24 cellular contexts compared by ENCODE assay signal in the genomic region with DNA sequence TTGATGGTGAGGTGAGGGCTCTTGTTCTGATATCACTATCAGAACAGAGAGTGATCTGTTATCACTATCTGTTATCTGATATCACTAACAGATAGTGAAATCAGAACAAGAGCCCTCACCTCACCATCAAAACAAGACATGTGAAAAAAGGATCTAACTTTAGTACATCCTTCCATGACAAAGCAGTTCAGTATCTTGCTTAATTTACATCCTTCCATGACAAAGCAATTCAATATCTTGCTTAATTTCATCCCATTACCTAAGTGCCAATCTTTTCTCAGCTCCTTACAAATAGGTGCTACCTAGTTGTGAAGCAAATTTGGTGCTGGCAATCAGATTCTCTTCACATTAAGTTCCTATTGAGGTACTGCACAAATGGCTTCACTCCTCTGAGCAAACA.
DNase-seq lines count a peak whose midpoint lies in the region; ATAC-seq and TF ChIP-seq lines count a peak whose summit lies in the region.
"Had no signal": no experiment of that assay in that cellular context is flagged by ENCODE, and none has a peak within 500 bp of the region (broad histone marks: within the 10 kb centered on the region; RNA-seq: fewer than 3 reads in every experiment).

No MANE protein-coding gene starts in this region.

- no peak overlapping the region for H3K9ac ChIP-seq in endodermal cell (ENCODE audit: extremely low read depth, low read length, poor library complexity, severe bottlenecking)
- H3K9ac ChIP-seq: SK-N-SH had no signal

- H3K27ac ChIP-seq in endodermal cell (ENCODE audit: low read depth, low read length): no peak overlapping the region
- H3K27ac ChIP-seq in testis: no peak overlapping the region
- H3K27ac ChIP-seq: A549 had no signal

- no peak overlapping the region for H3K4me3 Mint-ChIP-seq in endodermal cell
- H3K4me3 Mint-ChIP-seq: CD4-positive, CD25-positive, alpha-beta regulatory T cell had no signal

- H3K36me3 ChIP-seq in endodermal cell (ENCODE audit: control insufficient read depth, insufficient read depth, low read length) (no peaks in the 10 kb centered on the region), testis (ENCODE audit: low read depth, missing control alignments) (no peaks in the 10 kb centered on the region)
- H3K36me3 ChIP-seq: BE2C had no signal

- no peak for TF ChIP-seq CTCF in endodermal cell (conservative IDR thresholded peaks at IDR 0.05)
- no peak for TF ChIP-seq CTCF in foreskin fibroblast (IDR thresholded peaks at IDR 0.05; ENCODE audit: low read depth, low read length)
- TF ChIP-seq CTCF in testis (IDR thresholded peaks at IDR 0.05): no peak

- no peaks in the 10 kb centered on the region for H3K27me3 Mint-ChIP-seq in endodermal cell (ENCODE audit: insufficient read depth)
- H3K27me3 Mint-ChIP-seq: CD4-positive, CD25-positive, alpha-beta regulatory T cell had no signal

- H3K4me1 ChIP-seq in endodermal cell (ENCODE audit: control insufficient read depth, insufficient read depth, low read length) (peaks cover 4% of the 10 kb centered on the region), testis (no peaks in the 10 kb centered on the region)
- H3K4me1 ChIP-seq: A549, BE2C had no signal

- H3K36me3 Mint-ChIP-seq in endodermal cell (ENCODE audit: low read depth): no peaks in the 10 kb centered on the region
- H3K36me3 Mint-ChIP-seq: CD4-positive, CD25-positive, alpha-beta regulatory T cell had no signal

- H3K9me3 ChIP-seq in endodermal cell (ENCODE audit: control insufficient read depth, low read length) (peaks cover 5% of the 10 kb centered on the region), testis (no peaks in the 10 kb centered on the region)
- H3K9me3 ChIP-seq: A549, BE2C, SK-N-SH had no signal

- peak overlapping the region; percentile 36 for H3K27ac Mint-ChIP-seq in endodermal cell
- H3K27ac Mint-ChIP-seq: CD4-positive, CD25-positive, alpha-beta regulatory T cell had no signal

- no peaks in the 10 kb centered on the region for H3K27me3 ChIP-seq in endodermal cell (ENCODE audit: control insufficient read depth, insufficient read depth, low read length, poor library complexity, severe bottlenecking)
- H3K27me3 ChIP-seq in testis: no peaks in the 10 kb centered on the region
- H3K27me3 ChIP-seq: BE2C had no signal

- peaks cover 14% of the 10 kb centered on the region for H3K9me3 Mint-ChIP-seq in endodermal cell

- intact Hi-C loops in testis (cut with DNase I; ENCODE audit: low total_unique reads): no loop called here

- no peak for TF ChIP-seq POLR2A in testis (IDR thresholded peaks at IDR 0.05)

- no peak for ATAC-seq in HG03175 (IDR thresholded peaks at IDR 0.05; ENCODE audit: unreplicated experiment)
- ATAC-seq: A549, PC-3 had no signal

- H3K4me3 ChIP-seq in endodermal cell (ENCODE audit: low read length) (no peak overlapping the region), foreskin fibroblast (ENCODE audit: low read depth in 1 of 2, low read length in 2 of 2) (no peak overlapping the region), testis (no peak overlapping the region)
- H3K4me3 ChIP-seq: A549 had no signal

- DNase-seq in SIG-M5 treated with dmso at 0.1 percent for 504 hours (lab: John Stamatoyannopoulos, UW; ENCODE audit: unreplicated experiment) (peak; percentile 12), SIG-M5 (lab: John Stamatoyannopoulos, UW) (no peak), NCI-H69 (lab: John Stamatoyannopoulos, UW) (peak; percentile 21), endodermal cell (no peak), foreskin fibroblast (no peak), testis (no peak)
- DNase-seq: BE2C; CD4-positive, CD25-positive, alpha-beta regulatory T cell; EL; GF-D8; H7; Karpas-422; NCI-H1048; NCI-H1417 treated with DMSO at 0.1 percent for 48 hours; NCI-H2081; NCI-H2227 treated with DMSO at 0.1 percent for 48 hours; NCI-H510A; NCI-H748 treated with DMSO at 0.1 percent for 48 hours; PC-3; SHP77; SK-N-SH; T-helper 2 cell had no signal

- peaks cover 18% of the 10 kb centered on the region for H3K4me1 Mint-ChIP-seq in endodermal cell
- H3K4me1 Mint-ChIP-seq: CD4-positive, CD25-positive, alpha-beta regulatory T cell had no signal

Comparison
In these comparisons a context has a peak if more than half of its experiments do, and no peak if none do; other contexts are left out.
1. DNase-seq: peak in SIG-M5 treated with dmso at 0.1 percent for 504 hours (single experiment) and NCI-H69 (single experiment); none in SIG-M5 (single experiment), endodermal cell (single experiment), foreskin fibroblast (0 of 2) and testis (single experiment).